Comparison of ENCODE assay signal across 8 cellular contexts in the genomic region with DNA sequence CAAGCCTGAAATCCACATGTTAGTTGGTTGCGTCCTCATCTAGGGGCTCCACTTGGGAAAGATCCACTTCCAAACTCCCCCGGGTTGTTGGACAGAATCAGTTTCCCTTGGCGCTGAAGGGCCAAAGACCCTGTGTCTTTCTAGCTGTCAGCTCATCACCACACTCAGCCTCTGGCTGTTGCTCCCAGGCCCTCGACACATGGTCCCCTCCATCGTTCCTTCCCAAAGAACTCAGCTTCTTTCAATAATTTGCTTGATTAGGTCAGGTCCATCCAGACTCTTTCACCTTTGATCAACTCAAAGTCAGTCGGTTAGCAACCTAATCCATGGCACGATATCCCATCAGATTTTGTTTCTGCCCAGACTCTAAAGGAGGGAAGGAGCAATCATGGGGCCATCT.
"Had no signal": no experiment of that assay in that cellular context is flagged by ENCODE, and none has a peak within 500 bp of the region (broad histone marks: within the 10 kb centered on the region; RNA-seq: fewer than 3 reads in every experiment).

No MANE protein-coding gene starts in this region.

- H3K27ac Mint-ChIP-seq: GM23338, H9 had no signal

- DNase-seq: H9, HCEC 1CT, IMR-90 had no signal

- H2AFZ ChIP-seq: GM23338 had no signal

- H3K4me3 Mint-ChIP-seq: GM23338, H9 had no signal

- H3K4me2 ChIP-seq: GM23338 had no signal

- ATAC-seq: GM23338, K562 had no signal

- H3K4me3 ChIP-seq: GM23338, K562 had no signal

- FAIRE-seq: H1, H54, K562 had no signal

- H3K4me1 Mint-ChIP-seq: GM23338 had no signal

- H3K9me3 Mint-ChIP-seq: GM23338 had no signal

- H3K27ac ChIP-seq: HL-60 had no signal
